ENCODE assay signal across 8 cellular contexts in the genomic region with DNA sequence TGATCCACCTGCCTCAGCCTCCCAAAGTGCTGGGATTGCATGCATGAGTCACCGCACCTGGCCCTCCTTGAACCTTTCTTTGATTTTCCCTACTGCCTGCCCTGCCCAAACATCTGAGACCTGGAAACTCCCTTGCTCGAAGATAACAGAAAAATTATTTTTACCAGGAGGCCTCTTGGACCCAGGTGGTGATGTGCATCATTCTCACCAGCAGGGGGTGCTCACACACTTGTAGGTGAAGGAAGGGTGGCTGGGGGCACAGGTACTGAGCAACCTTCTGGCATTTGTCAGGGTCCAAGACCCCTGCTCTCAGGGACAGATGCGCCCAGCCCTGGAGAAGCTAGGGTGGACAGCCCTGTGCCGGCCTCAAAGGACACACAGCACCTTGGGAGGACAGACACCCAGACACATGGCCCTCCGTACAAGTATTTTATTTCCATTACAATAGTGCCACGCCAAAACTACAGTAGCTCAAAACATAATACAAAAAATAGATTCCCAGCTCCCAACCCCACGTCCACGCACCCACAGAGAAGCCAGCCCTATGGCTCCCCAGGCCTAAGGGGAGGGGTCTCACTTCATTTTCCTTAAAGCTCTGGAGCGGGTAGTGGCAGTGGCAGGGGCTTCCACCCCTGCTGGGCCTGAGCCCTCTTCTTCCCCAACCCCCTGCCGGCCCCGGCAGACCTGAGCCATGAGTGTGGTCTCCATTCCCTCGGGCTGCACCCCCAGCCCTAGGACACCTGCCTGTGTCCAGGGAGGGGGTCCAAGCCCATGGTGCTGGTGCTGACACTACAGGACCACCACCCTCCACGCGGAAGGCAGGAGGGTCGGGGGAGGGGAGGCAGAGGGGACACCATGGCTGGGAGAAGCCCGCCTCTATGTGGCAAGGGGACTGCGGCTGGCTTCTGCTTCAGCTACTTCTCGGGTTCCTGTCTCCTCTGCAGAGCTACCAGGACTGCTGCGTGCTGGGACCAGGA. TPM values are rescaled to one million over a fixed set of nuclear protein-coding genes. Genes with fewer than 3 reads are reported as not detected.
DNase-seq lines count a peak whose midpoint lies in the region; ATAC-seq, FAIRE-seq and TF ChIP-seq lines count a peak whose summit lies in the region.

No MANE protein-coding gene starts in this region.

- no peaks in the 10 kb centered on the region for H3K9me3 Mint-ChIP-seq in CD8-positive, alpha-beta memory T cell

- TF ChIP-seq CTCF in ascending aorta (IDR thresholded peaks at IDR 0.05) = peak; percentile 30 to 73 (median 73)
- TF ChIP-seq CTCF in keratinocyte (optimal IDR thresholded peaks at IDR 0.05 in 1 of 3, IDR thresholded peaks at IDR 0.05 in 1 of 3, conservative IDR thresholded peaks at IDR 0.05 in 1 of 3; ENCODE audit: extremely low read depth in 1 of 3, insufficient read depth in 2 of 3, low read length in 3 of 3) = peak; percentile 79 to 85 (median 83)

- no peaks in the 10 kb centered on the region for H3K79me2 ChIP-seq in keratinocyte (ENCODE audit: control insufficient read depth, insufficient read depth, low read length)

- H3K27me3 Mint-ChIP-seq in CD8-positive, alpha-beta memory T cell = no peaks in the 10 kb centered on the region

- H3K4me1 ChIP-seq in CD8-positive, alpha-beta memory T cell (ENCODE audit: insufficient read depth, low read length) = no peaks in the 10 kb centered on the region
- H3K4me1 ChIP-seq in ascending aorta = no peaks in the 10 kb centered on the region
- H3K4me1 ChIP-seq in keratinocyte (ENCODE audit: control insufficient read depth, extremely low read depth, insufficient read depth, low read length) = no peaks in the 10 kb centered on the region

- FAIRE-seq in keratinocyte (lab: Jason Lieb, UNC) = no peak

- peak overlapping the region in 2 of 8 donors; percentile 17 to 35 for H3K27ac Mint-ChIP-seq in CD8-positive, alpha-beta memory T cell

- no peaks in the 10 kb centered on the region for H3K9me3 ChIP-seq in CD8-positive, alpha-beta memory T cell (ENCODE audit: low read length)
- H3K9me3 ChIP-seq in ascending aorta (no peaks in the 10 kb centered on the region), keratinocyte (ENCODE audit: control insufficient read depth, low read depth, low read length) (no peaks in the 10 kb centered on the region)

- no peak overlapping the region for H2AFZ ChIP-seq in keratinocyte (ENCODE audit: control insufficient read depth, low read length)

- peaks cover 0 to 43% (median 4%) of the 10 kb centered on the region in 3 donors for H3K36me3 Mint-ChIP-seq in CD8-positive, alpha-beta memory T cell

- H3K9me1 ChIP-seq in keratinocyte (ENCODE audit: control insufficient read depth, extremely low read depth, insufficient read depth, low read length) = no peaks in the 10 kb centered on the region

- CTCF ChIA-PET in CD8-positive, alpha-beta memory T cell (lab: Charles Lee) = interaction anchor here (0.8 to 3.6 kb wide), 8 partner anchors 8 to 223 kb away, joined by 3 to 35 read pairs (median 4); no protein-coding TSS in a partner anchor

- no peak for ATAC-seq in GM21515 (IDR thresholded peaks at IDR 0.05; ENCODE audit: unreplicated experiment)

- H3K36me3 ChIP-seq in CD8-positive, alpha-beta memory T cell (ENCODE audit: insufficient read depth, low read length) = peaks cover 9% of the 10 kb centered on the region
- H3K36me3 ChIP-seq in ascending aorta (peaks cover 36 to 50% of the 10 kb centered on the region in 2 donors), keratinocyte (ENCODE audit: control insufficient read depth in 2 of 2, extremely low read depth in 1 of 2, insufficient read depth in 2 of 2, low read length in 2 of 2) (peaks cover 3 to 13% of the 10 kb centered on the region in 2 experiments)

- H3K4me2 ChIP-seq in keratinocyte (ENCODE audit: control insufficient read depth, extremely low read depth, insufficient read depth, low read depth, low read length) = no peak overlapping the region

- H3K27ac ChIP-seq in CD8-positive, alpha-beta memory T cell (ENCODE audit: low read depth, low read length) = no peak overlapping the region
- H3K27ac ChIP-seq in ascending aorta (no peak overlapping the region), keratinocyte (ENCODE audit: control insufficient read depth, insufficient read depth, low read length) (no peak overlapping the region)

- H4K20me1 ChIP-seq in keratinocyte (ENCODE audit: control insufficient read depth, extremely low read depth, insufficient read depth, low read length) = no peaks in the 10 kb centered on the region

- DNase-seq in CD8-positive, alpha-beta memory T cell = peak; percentile 41 to 74 (median 44)
- DNase-seq in HT1080 (ENCODE audit: low read depth) (peak; percentile 40), T-helper 22 cell (ENCODE audit: low read depth) (peak; percentile 9), ascending aorta (ENCODE audit: low spot score in 2 of 2) (peak in 1 of 2 donors; percentile 73), keratinocyte (ENCODE audit: low read depth, low spot score) (no peak), NCI-H524 treated with DMSO at 0.1 percent for 48 hours (lab: John Stamatoyannopoulos, UW) (no peak)
- peak; percentile 50 to 62 for DNase-seq in stimulated activated CD4-positive, alpha-beta T cell treated with anti-CD3 and anti-CD28 coated beads, Interleukin-4, amount 100 ng/mL, for 4 hours

- H3K4me3 ChIP-seq in CD8-positive, alpha-beta memory T cell (ENCODE audit: low read length) = no peak overlapping the region
- H3K4me3 ChIP-seq in ascending aorta (no peak overlapping the region), keratinocyte (ENCODE audit: control insufficient read depth in 2 of 3, extremely low read depth in 1 of 3, insufficient read depth in 2 of 3, low read depth in 1 of 3, low read length in 3 of 3) (no peak overlapping the region)

- H3K4me3 Mint-ChIP-seq in CD8-positive, alpha-beta memory T cell = no peak overlapping the region

- H3K27me3 ChIP-seq in CD8-positive, alpha-beta memory T cell (ENCODE audit: insufficient read depth, low read length, poor library complexity, severe bottlenecking) = no peaks in the 10 kb centered on the region
- H3K27me3 ChIP-seq in ascending aorta = no peaks in the 10 kb centered on the region
- no peaks in the 10 kb centered on the region for H3K27me3 ChIP-seq in keratinocyte (ENCODE audit: control insufficient read depth, extremely low read depth, insufficient read depth, low read length)

- H3K9ac ChIP-seq in keratinocyte (ENCODE audit: control insufficient read depth, extremely low read depth, insufficient read depth, low read length) = no peak overlapping the region

- H3K4me1 Mint-ChIP-seq in CD8-positive, alpha-beta memory T cell = peaks cover 0 to 3% (median 0%) of the 10 kb centered on the region in 3 donors

- POLR2A ChIA-PET in CD8-positive, alpha-beta memory T cell (lab: Charles Lee) = interaction anchor here (0.7 kb wide), 1 partner anchor 429 kb away, joined by 3 read pairs; no protein-coding TSS in a partner anchor

- dilution Hi-C loops in keratinocyte (cut with MboI; ENCODE audit: extremely low pct_ligation_motif_present, low sequenced_read_pairs) = no loop called here

- intact Hi-C loops in ascending aorta (cut with DNase I) = loop anchor here (5.0 kb wide), 1 partner anchor 150 kb away; no protein-coding TSS in a partner anchor

RNA-seq across cellular contexts. Expression of a gene that starts 40.4 kb away (rescaled TPM):
- total RNA-seq in CD8-positive, alpha-beta memory T cell = 10 to 100 TPM; 46.8 to 51.3 TPM
- 13.0 TPM for polyA plus RNA-seq in CD8-positive, alpha-beta memory T cell
- total RNA-seq in HT1080 (2014; rRNA removed; shearing (Covaris generic)) = 29.7 and 32.3 TPM in 2 replicates
- 25.5 and 32.8 TPM in 2 replicates for polyA plus RNA-seq in HT1080 (2015; cell fraction: cytosol; rRNA removed)
- 82.2 and 104 TPM in 2 replicates for polyA plus RNA-seq in HT1080 (2015; cell fraction: nucleus; rRNA removed)
- 33.7 TPM for total RNA-seq in ascending aorta
- polyA plus RNA-seq in keratinocyte = 44.6 to 48.1 TPM (median 47.9 TPM) in 3 replicates
- 47.8 TPM for polyA plus RNA-seq in keratinocyte (2011; ENCODE audit: low read depth)
- polyA plus RNA-seq in keratinocyte (2011; cell fraction: cytosol; rRNA removed) = 26.6 and 41.1 TPM in 2 replicates
- polyA plus RNA-seq in keratinocyte (2011; cell fraction: nucleus; rRNA removed) = 118 TPM in 2 replicates
- 27.5 and 37.0 TPM in 2 replicates for polyA plus RNA-seq in keratinocyte (2012; ENCODE audit: low replicate concordance)
- 35.6 to 76.7 TPM (median 52.2 TPM) in 3 replicates for polyA minus RNA-seq in keratinocyte
- 20.1 TPM for polyA minus RNA-seq in keratinocyte (2011; cell fraction: cytosol; rRNA and poly(A)+ RNA removed)
- polyA minus RNA-seq in keratinocyte (2011; cell fraction: nucleus; rRNA and poly(A)+ RNA removed) = 51.1 and 112 TPM in 2 replicates

Comparison
In these comparisons a context has a peak if more than half of its experiments do, and no peak if none do; other contexts are left out.
1. DNase-seq: peak in CD8-positive, alpha-beta memory T cell (5 of 5), HT1080 (single experiment), T-helper 22 cell (single experiment) and stimulated activated CD4-positive, alpha-beta T cell treated with anti-CD3 and anti-CD28 coated beads, Interleukin-4, amount 100 ng/mL, for 4 hours (2 of 2); none in keratinocyte (single experiment) and NCI-H524 treated with DMSO at 0.1 percent for 48 hours (single experiment).